In genomic region chr10:19592276-19592675, GRCh38 we compare ENCODE assay signal across 17 cellular contexts.
A peak's percentile ranks its signal among the peaks of the same experiment; 100 is the strongest.
DNase-seq lines count a peak whose midpoint lies in the region; ATAC-seq, FAIRE-seq and TF ChIP-seq lines count a peak whose summit lies in the region.
"Had no signal": no experiment of that assay in that cellular context is flagged by ENCODE, and none has a peak within 500 bp of the region (broad histone marks: within the 10 kb centered on the region; RNA-seq: fewer than 3 reads in every experiment).

No MANE protein-coding gene starts in this region.

- DNase-seq in ELF-1 (ENCODE audit: low read depth, low spot score): peak; percentile 3
- DNase-seq in NCI-H226: peak; percentile 93
- peak; percentile 83 for DNase-seq in bronchial epithelial cell (ENCODE audit: low read depth)
- DNase-seq in myocyte (ENCODE audit: low read depth): peak; percentile 3
- no peak for DNase-seq in activated T-cell treated with anti-CD3 and anti-CD28 coated beads, Interleukin-2, amount 50 U/mL, for 48 hours
- DNase-seq in lower leg skin (ENCODE audit: low spot score in 2 of 2): no peak
- DNase-seq: activated B cell treated with CpG ODN at 0.5 μM for 24 hours; dorsolateral prefrontal cortex; H7; hippocampal formation; stimulated activated CD4-positive, alpha-beta T cell treated with anti-CD3 and anti-CD28 coated beads, Interleukin-2, amount 100 ng/mL, for 48 hours had no signal

- no peak for TF ChIP-seq POLR2A in lower leg skin (IDR thresholded peaks at IDR 0.05)

- ATAC-seq in GM21526 (IDR thresholded peaks at IDR 0.05; ENCODE audit: low FRiP score, unreplicated experiment) (no peak), HG03280 (IDR thresholded peaks at IDR 0.05; ENCODE audit: unreplicated experiment) (no peak)
- ATAC-seq: left lobe of liver, pancreas, Right ventricle myocardium inferior had no signal

- no peak for FAIRE-seq in bronchial epithelial cell (lab: Jason Lieb, UNC)
- FAIRE-seq: D721Med, pancreas had no signal

- H3K4me3 ChIP-seq in bronchial epithelial cell (ENCODE audit: low read depth, low read length): no peak overlapping the region
- H3K4me3 ChIP-seq in lower leg skin (ENCODE audit: low read depth, poor library complexity, severe bottlenecking): no peak overlapping the region
- H3K4me3 ChIP-seq: dorsolateral prefrontal cortex, pancreas had no signal

- no peaks in the 10 kb centered on the region for H3K36me3 ChIP-seq in bronchial epithelial cell (ENCODE audit: control insufficient read depth, insufficient read depth, low read length)
- H3K36me3 ChIP-seq: pancreas had no signal

- 88 to 97% methylated on average over 5 of the region's 5 CpGs for WGBS in lower leg skin, 2 donors

- H3K27me3 ChIP-seq in bronchial epithelial cell (ENCODE audit: control insufficient read depth, insufficient read depth, low read length): no peaks in the 10 kb centered on the region
- H3K27me3 ChIP-seq: pancreas had no signal

- intact Hi-C loops in lower leg skin (cut with DNase I; ENCODE audit: low total_unique reads): no loop called here

- TF ChIP-seq CTCF in bronchial epithelial cell (IDR thresholded peaks at IDR 0.05; ENCODE audit: insufficient read depth, low read length, severe bottlenecking) (no peak), lower leg skin (IDR thresholded peaks at IDR 0.05) (no peak)

Comparison
In these comparisons a context has a peak if more than half of its experiments do, and no peak if none do; other contexts are left out.
1. DNase-seq: peak in ELF-1 (single experiment), NCI-H226 (single experiment), bronchial epithelial cell (single experiment) and myocyte (single experiment); none in activated T-cell treated with anti-CD3 and anti-CD28 coated beads, Interleukin-2, amount 50 U/mL, for 48 hours (0 of 2) and lower leg skin (0 of 2).